9 cellular contexts compared by ENCODE assay signal in the genomic region with DNA sequence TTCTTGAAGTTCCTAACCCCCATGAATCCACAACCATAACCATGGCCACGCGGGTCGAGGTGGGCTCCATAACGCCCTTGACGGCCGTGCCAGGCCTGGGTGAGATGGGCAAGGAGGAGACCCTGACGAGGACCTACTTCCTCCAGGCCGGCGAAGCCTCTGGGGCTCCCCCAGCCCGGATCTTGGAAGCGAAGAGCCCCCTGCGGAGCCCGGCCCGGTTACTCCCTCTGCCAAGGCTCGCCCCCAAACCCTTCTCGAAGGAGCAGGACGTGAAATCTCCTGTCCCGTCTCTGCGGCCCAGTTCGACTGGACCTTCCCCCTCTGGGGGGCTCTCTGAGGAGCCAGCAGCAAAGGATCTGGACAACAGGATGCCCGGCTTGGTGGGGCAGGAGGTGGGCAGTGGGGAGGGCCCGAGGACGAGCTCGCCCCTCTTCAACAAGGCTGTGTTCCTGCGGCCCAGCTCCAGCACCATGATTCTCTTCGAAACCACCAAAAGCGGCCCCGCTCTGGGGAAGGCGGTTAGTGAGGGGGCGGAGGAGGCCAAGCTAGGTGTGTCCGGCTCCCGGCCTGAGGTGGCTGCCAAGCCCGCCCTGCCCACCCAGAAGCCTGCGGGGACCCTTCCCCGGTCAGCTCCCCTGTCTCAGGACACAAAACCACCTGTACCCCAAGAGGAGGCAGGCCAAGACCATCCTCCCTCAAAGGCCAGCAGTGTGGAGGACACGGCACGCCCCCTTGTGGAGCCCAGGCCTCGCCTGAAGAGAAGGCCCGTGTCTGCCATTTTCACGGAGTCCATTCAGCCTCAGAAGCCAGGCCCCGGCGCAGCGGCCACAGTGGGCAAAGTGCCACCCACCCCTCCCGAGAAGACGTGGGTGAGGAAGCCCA.
DNase-seq lines count a peak whose midpoint lies in the region; ATAC-seq and TF ChIP-seq lines count a peak whose summit lies in the region.
"Had no signal": no experiment of that assay in that cellular context is flagged by ENCODE, and none has a peak within 500 bp of the region (broad histone marks: within the 10 kb centered on the region; RNA-seq: fewer than 3 reads in every experiment).

No MANE protein-coding gene starts in this region.

- peaks cover 11 to 30% of the 10 kb centered on the region in 2 donors for H3K27me3 Mint-ChIP-seq in natural killer cell treated with Interleukin-12 subunit alpha and Interleukin-12 subunit beta and Interleukin-15 and Interleukin-18, amount 100 ng/mL, for 72 hours

- TF ChIP-seq CTCF in MM.1S (IDR thresholded peaks at IDR 0.05; ENCODE audit: low read length), result peak; percentile 41

- H2AFZ ChIP-seq in MM.1S (ENCODE audit: low read length), result no peak overlapping the region

- DNase-seq in EL (peak; percentile 11), MM.1S (no peak), DMS114 treated with DMSO at 0.1 percent for 48 hours (lab: John Stamatoyannopoulos, UW; ENCODE audit: unreplicated experiment) (no peak), kidney glomerular epithelial cell (lab: John Stamatoyannopoulos, UW) (no peak), RKO (ENCODE audit: low spot score) (no peak)
- no peak for DNase-seq in natural killer cell treated with Interleukin-12 subunit alpha and Interleukin-12 subunit beta and Interleukin-15 and Interleukin-18, amount 100 ng/mL, for 72 hours (ENCODE audit: low spot score)
- DNase-seq: NCI-H1417 had no signal

- H3K4me3 ChIP-seq in MM.1S (ENCODE audit: low read length), result no peak overlapping the region

- H3K27ac ChIP-seq in MM.1S (ENCODE audit: low read length), result no peak overlapping the region
- peak overlapping the region; percentile 60 for H3K27ac ChIP-seq in cingulate gyrus (ENCODE audit: low read depth, low read length)

- H3K4me1 Mint-ChIP-seq in natural killer cell treated with Interleukin-12 subunit alpha and Interleukin-12 subunit beta and Interleukin-15 and Interleukin-18, amount 100 ng/mL, for 72 hours (ENCODE audit: low read depth in 2 of 2), result peaks cover 0 to 7% of the 10 kb centered on the region in 2 donors

- peak; percentile 28 to 51 for ATAC-seq in natural killer cell treated with Interleukin-12 subunit alpha and Interleukin-12 subunit beta and Interleukin-15 and Interleukin-18, amount 100 ng/mL, for 72 hours
- ATAC-seq in GM18858 (IDR thresholded peaks at IDR 0.05; ENCODE audit: unreplicated experiment), result no peak

- H3K9ac ChIP-seq in MM.1S (ENCODE audit: low read length), result no peak overlapping the region

- no peak overlapping the region for H3K27ac Mint-ChIP-seq in natural killer cell treated with Interleukin-12 subunit alpha and Interleukin-12 subunit beta and Interleukin-15 and Interleukin-18, amount 100 ng/mL, for 72 hours

- H3K36me3 ChIP-seq in MM.1S (replicated peaks; ENCODE audit: insufficient read depth, low read length), result no peaks in the 10 kb centered on the region

- H3K79me2 ChIP-seq in MM.1S (ENCODE audit: low read length), result no peaks in the 10 kb centered on the region

- no peaks in the 10 kb centered on the region for H3K9me2 ChIP-seq in MM.1S (replicated peaks; ENCODE audit: insufficient read depth, low read length)

- H3K9me3 ChIP-seq in MM.1S (replicated peaks; ENCODE audit: insufficient read depth, low read length), result no peaks in the 10 kb centered on the region

- no peak overlapping the region for H3K4me2 ChIP-seq in MM.1S (ENCODE audit: low read depth, low read length)

- H3K27me3 ChIP-seq in MM.1S (replicated peaks; ENCODE audit: insufficient read depth, low read length), result no peaks in the 10 kb centered on the region

- no peak overlapping the region for H3K4me3 Mint-ChIP-seq in natural killer cell treated with Interleukin-12 subunit alpha and Interleukin-12 subunit beta and Interleukin-15 and Interleukin-18, amount 100 ng/mL, for 72 hours

- no peaks in the 10 kb centered on the region for H3K9me3 Mint-ChIP-seq in natural killer cell treated with Interleukin-12 subunit alpha and Interleukin-12 subunit beta and Interleukin-15 and Interleukin-18, amount 100 ng/mL, for 72 hours

- no peaks in the 10 kb centered on the region for H3K36me3 Mint-ChIP-seq in natural killer cell treated with Interleukin-12 subunit alpha and Interleukin-12 subunit beta and Interleukin-15 and Interleukin-18, amount 100 ng/mL, for 72 hours

- H3K4me1 ChIP-seq in MM.1S (ENCODE audit: low read length), result peaks cover 10% of the 10 kb centered on the region

- no peaks in the 10 kb centered on the region for H4K20me1 ChIP-seq in MM.1S (ENCODE audit: insufficient read depth, low read length)

- no peaks in the 10 kb centered on the region for H3F3A ChIP-seq in MM.1S (ENCODE audit: insufficient read depth, low read length)
